In the genomic region with DNA sequence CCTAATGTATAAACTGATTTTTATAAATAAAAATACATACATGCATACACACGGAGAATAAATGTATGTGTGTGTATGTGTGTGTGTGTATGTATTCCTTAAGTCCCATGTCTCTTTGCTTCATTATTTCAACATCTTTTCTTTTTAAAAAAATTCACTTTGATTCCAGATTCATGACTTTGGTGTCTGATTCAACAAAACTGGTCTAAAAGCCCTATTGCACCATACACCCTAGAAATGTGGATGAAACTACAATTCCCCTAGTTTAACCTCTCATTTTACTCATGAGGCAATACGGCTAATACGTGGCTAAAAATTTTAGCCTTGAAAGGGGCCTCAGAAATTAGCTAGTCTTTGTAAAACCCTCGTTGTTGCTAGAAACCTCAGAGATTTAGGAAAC, we compare ENCODE assay signal across 16 cellular contexts.
DNase-seq lines count a peak whose midpoint lies in the region; ATAC-seq and TF ChIP-seq lines count a peak whose summit lies in the region.
"Had no signal": no experiment of that assay in that cellular context is flagged by ENCODE, and none has a peak within 500 bp of the region (broad histone marks: within the 10 kb centered on the region; RNA-seq: fewer than 3 reads in every experiment).

No MANE protein-coding gene starts in this region.

- DNase-seq in EH (ENCODE audit: low read depth), result peak; percentile 37
- peak; percentile 85 for DNase-seq in adipocyte (ENCODE audit: low read depth)
- DNase-seq in fibroblast of peridontal ligament (ENCODE audit: extremely low read depth), result peak; percentile 94
- no peak for DNase-seq in smooth muscle cell (lab: John Stamatoyannopoulos, UW; ENCODE audit: unreplicated experiment)
- DNase-seq in activated CD8-positive, alpha-beta T cell treated with anti-CD3 and anti-CD28 coated beads for 36 hours, result no peak
- no peak for DNase-seq in NCI-H1694 treated with DMSO at 0.1 percent for 48 hours (lab: John Stamatoyannopoulos, UW)
- DNase-seq in activated gamma-delta T cell (lab: John Stamatoyannopoulos, UW), result no peak
- no peak for DNase-seq in left cardiac atrium
- DNase-seq: CD8-positive, alpha-beta memory T cell; MV-4-11; NCI-H2081; NCI-H510A treated with DMSO at 0.1 percent for 48 hours; Peyer's patch; Right ventricle myocardium superior had no signal

- no peak overlapping the region for H3K4me3 Mint-ChIP-seq in activated CD8-positive, alpha-beta T cell treated with anti-CD3 and anti-CD28 coated beads for 36 hours
- H3K4me3 Mint-ChIP-seq: B cell; CD8-positive, alpha-beta memory T cell had no signal

- H3K4me1 Mint-ChIP-seq in activated CD8-positive, alpha-beta T cell treated with anti-CD3 and anti-CD28 coated beads for 36 hours (ENCODE audit: low read depth), result no peaks in the 10 kb centered on the region

- H3K4me1 ChIP-seq in adipocyte (ENCODE audit: control insufficient read depth, insufficient read depth, low read length) (peaks cover 42% of the 10 kb centered on the region), smooth muscle cell (ENCODE audit: low read depth) (peaks cover 43% of the 10 kb centered on the region)
- H3K4me1 ChIP-seq: Peyer's patch had no signal

- no peak for ATAC-seq in activated CD8-positive, alpha-beta T cell treated with anti-CD3 and anti-CD28 coated beads for 36 hours
- ATAC-seq in left cardiac atrium, result no peak

- peaks cover 12% of the 10 kb centered on the region for H3F3A ChIP-seq in smooth muscle cell (ENCODE audit: low read depth)

- peak overlapping the region; percentile 12 for H2AFZ ChIP-seq in smooth muscle cell (ENCODE audit: low read depth)

- no peak overlapping the region for H3K27ac Mint-ChIP-seq in activated CD8-positive, alpha-beta T cell treated with anti-CD3 and anti-CD28 coated beads for 36 hours
- H3K27ac Mint-ChIP-seq: B cell; CD8-positive, alpha-beta memory T cell had no signal

- no peaks in the 10 kb centered on the region for H3K27me3 ChIP-seq in adipocyte (replicated peaks; ENCODE audit: control insufficient read depth, insufficient read depth, low read length)
- no peaks in the 10 kb centered on the region for H3K27me3 ChIP-seq in smooth muscle cell (ENCODE audit: low read depth)
- H3K27me3 ChIP-seq: Peyer's patch had no signal

- peaks cover 15% of the 10 kb centered on the region for H3K27me3 Mint-ChIP-seq in activated CD8-positive, alpha-beta T cell treated with anti-CD3 and anti-CD28 coated beads for 36 hours

- no peak for TF ChIP-seq CTCF in smooth muscle cell (IDR thresholded peaks at IDR 0.05; ENCODE audit: borderline replicate concordance, insufficient read depth, poor library complexity, severe bottlenecking)
- TF ChIP-seq CTCF in activated CD8-positive, alpha-beta T cell treated with anti-CD3 and anti-CD28 coated beads for 36 hours (IDR thresholded peaks at IDR 0.05), result no peak

- intact Hi-C loops in activated CD8-positive, alpha-beta T cell treated with anti-CD3 and anti-CD28 coated beads for 36 hours (cut with micrococcal nuclease), result no loop called here
- intact Hi-C loops in left cardiac atrium (cut with DNase I), result no loop called here

- peak overlapping the region; percentile 67 for H3K4me2 ChIP-seq in smooth muscle cell

- H3K36me3 Mint-ChIP-seq in activated CD8-positive, alpha-beta T cell treated with anti-CD3 and anti-CD28 coated beads for 36 hours (ENCODE audit: low read depth), result no peaks in the 10 kb centered on the region
- H3K36me3 Mint-ChIP-seq: CD8-positive, alpha-beta memory T cell had no signal

- H3K27ac ChIP-seq in smooth muscle cell (ENCODE audit: low read depth), result peak overlapping the region; percentile 87
- H3K27ac ChIP-seq: Peyer's patch had no signal

- H3K79me2 ChIP-seq in smooth muscle cell (ENCODE audit: low read depth), result no peaks in the 10 kb centered on the region

- H3K9me3 ChIP-seq in adipocyte (ENCODE audit: control insufficient read depth, low read length) (no peaks in the 10 kb centered on the region), smooth muscle cell (replicated peaks; ENCODE audit: low read depth) (no peaks in the 10 kb centered on the region)
- H3K9me3 ChIP-seq: HAP-1, Peyer's patch had no signal

- POLR2A ChIA-PET in activated CD8-positive, alpha-beta T cell treated with anti-CD3 and anti-CD28 coated beads for 36 hours (lab: Charles Lee), result no interaction called here

- no peaks in the 10 kb centered on the region for H3K9me3 Mint-ChIP-seq in activated CD8-positive, alpha-beta T cell treated with anti-CD3 and anti-CD28 coated beads for 36 hours
- H3K9me3 Mint-ChIP-seq: CD8-positive, alpha-beta memory T cell had no signal

- H3K4me3 ChIP-seq in adipocyte (ENCODE audit: low read length) (peak overlapping the region; percentile 12), smooth muscle cell (no peak overlapping the region)
- H3K4me3 ChIP-seq: HAP-1, Peyer's patch had no signal

- H3K36me3 ChIP-seq in adipocyte (ENCODE audit: control insufficient read depth, insufficient read depth, low read length, severe bottlenecking) (no peaks in the 10 kb centered on the region), smooth muscle cell (ENCODE audit: low read depth) (no peaks in the 10 kb centered on the region)
- H3K36me3 ChIP-seq: HAP-1, Peyer's patch had no signal

- CTCF ChIA-PET in activated CD8-positive, alpha-beta T cell treated with anti-CD3 and anti-CD28 coated beads for 36 hours (lab: Charles Lee), result no interaction called here

- WGBS in smooth muscle cell (ENCODE audit: low lambda C conversion rate), result 75% methylated on average over 4 of the region's 4 CpGs

- H4K20me1 ChIP-seq in smooth muscle cell (ENCODE audit: low read depth), result no peaks in the 10 kb centered on the region

- H3K9ac ChIP-seq in adipocyte (ENCODE audit: low read length) (peak overlapping the region; percentile 65), smooth muscle cell (ENCODE audit: low read depth) (peak overlapping the region; percentile 30)

Comparison
In these comparisons a context has a peak if more than half of its experiments do, and no peak if none do; other contexts are left out.
1. DNase-seq: peak in EH (single experiment), adipocyte (single experiment) and fibroblast of peridontal ligament (single experiment); none in smooth muscle cell (single experiment), activated CD8-positive, alpha-beta T cell treated with anti-CD3 and anti-CD28 coated beads for 36 hours (single experiment), NCI-H1694 treated with DMSO at 0.1 percent for 48 hours (single experiment), activated gamma-delta T cell (single experiment) and left cardiac atrium (single experiment).